17 cellular contexts compared by ENCODE assay signal in the genomic region with DNA sequence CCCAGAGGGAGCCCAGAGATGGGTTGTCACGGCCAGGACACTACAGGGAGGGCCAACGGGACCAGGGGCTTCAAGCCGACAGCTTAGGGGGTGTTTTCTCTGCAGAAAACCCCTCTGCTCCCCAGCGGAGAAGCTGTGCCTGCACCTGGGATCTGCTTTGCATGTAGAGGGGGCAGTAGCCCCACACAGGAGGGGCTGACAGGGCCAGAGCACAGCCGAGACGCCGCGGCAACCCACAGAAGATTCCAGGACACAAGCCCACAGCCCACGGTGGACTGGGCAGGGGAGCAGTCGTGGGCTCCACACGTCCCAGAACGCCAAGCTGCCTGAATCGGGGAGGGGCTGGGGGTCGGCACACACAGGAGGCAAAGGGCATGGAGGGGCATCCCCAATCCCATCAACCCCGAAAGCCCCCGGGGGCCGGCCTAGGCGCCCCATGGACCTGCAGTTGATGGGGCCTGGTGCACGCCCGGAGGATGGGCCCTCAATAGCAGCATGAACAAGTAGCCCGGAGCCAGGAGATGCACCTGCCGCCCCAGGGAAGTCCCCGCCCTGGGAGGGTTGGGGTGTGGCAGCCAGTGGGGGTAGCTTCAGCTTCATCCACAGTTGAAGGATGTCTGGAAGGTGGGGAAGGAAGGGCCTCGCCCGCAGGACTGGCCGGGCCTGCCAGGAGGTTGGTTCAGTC. TPM values are rescaled to one million over a fixed set of nuclear protein-coding genes. Genes with fewer than 3 reads are reported as not detected.
DNase-seq lines count a peak whose midpoint lies in the region; ATAC-seq and TF ChIP-seq lines count a peak whose summit lies in the region.
"Had no signal": no experiment of that assay in that cellular context is flagged by ENCODE, and none has a peak within 500 bp of the region (broad histone marks: within the 10 kb centered on the region; RNA-seq: fewer than 3 reads in every experiment).

No MANE protein-coding gene starts in this region.

- peak overlapping the region; percentile 81 for H3K9ac ChIP-seq in BLaER1

- TF ChIP-seq CTCF in HEK293 (tag by site-specific recombination; IDR thresholded peaks at IDR 0.05) (no peak), sigmoid colon (IDR thresholded peaks at IDR 0.05) (no peak), foreskin keratinocyte (conservative IDR thresholded peaks at IDR 0.05) (no peak)

- no peaks in the 10 kb centered on the region for H4K20me1 ChIP-seq in BLaER1

- WGBS in sigmoid colon, 2 donors: 53 to 79% methylated on average over 26 of the region's 26 CpGs

- H3K4me3 ChIP-seq in BLaER1 (no peak overlapping the region), HEK293 (ENCODE audit: low read depth, low read length) (no peak overlapping the region), sigmoid colon (no peak overlapping the region)

- H3K9me3 ChIP-seq in BLaER1 (no peaks in the 10 kb centered on the region), HEK293 (ENCODE audit: control insufficient read depth, insufficient read depth, low read depth, low read length) (no peaks in the 10 kb centered on the region), sigmoid colon (no peaks in the 10 kb centered on the region)

- TF ChIP-seq POLR2A in sigmoid colon (IDR thresholded peaks at IDR 0.05): no peak

- H3K4me2 ChIP-seq in BLaER1: peak overlapping the region; percentile 84

- H3K27me3 ChIP-seq in BLaER1: no peaks in the 10 kb centered on the region
- peaks cover 0 to 33% (median 0%) of the 10 kb centered on the region in 3 donors for H3K27me3 ChIP-seq in sigmoid colon
- peaks cover 5% of the 10 kb centered on the region for H3K27me3 ChIP-seq in foreskin keratinocyte

- POLR2A ChIA-PET in HEK293 (lab: Yijun Ruan, JAX): no interaction called here

- no peak for ATAC-seq in GM21423 (IDR thresholded peaks at IDR 0.05; ENCODE audit: unreplicated experiment)
- ATAC-seq in foreskin keratinocyte: no peak
- ATAC-seq: CD8-positive, alpha-beta T cell; HepG2 had no signal

- TF ChIP-seq EP300 in sigmoid colon (IDR thresholded peaks at IDR 0.05): no peak

- H3K27ac ChIP-seq in BLaER1: peak overlapping the region; percentile 97
- no peak overlapping the region for H3K27ac ChIP-seq in HEK293 (ENCODE audit: extremely low read depth, low read depth, low read length)
- no peak overlapping the region for H3K27ac ChIP-seq in sigmoid colon
- no peak overlapping the region for H3K27ac ChIP-seq in foreskin keratinocyte

- CTCF ChIA-PET in HEK293 (lab: Yijun Ruan, JAX): interaction anchor here (0.7 to 0.8 kb wide), 2 partner anchors 71 to 557 kb away, joined by 3 to 5 read pairs; no protein-coding TSS in a partner anchor

- peak; percentile 40 for DNase-seq in NCI-H748 (lab: John Stamatoyannopoulos, UW; ENCODE audit: unreplicated experiment)
- DNase-seq in NCI-H748 treated with DMSO at 0.1 percent for 48 hours (lab: John Stamatoyannopoulos, UW): no peak
- DNase-seq in sigmoid colon: peak; percentile 53
- no peak for DNase-seq in DMS 273 (lab: John Stamatoyannopoulos, UW; ENCODE audit: unreplicated experiment)
- DNase-seq in foreskin keratinocyte: no peak
- DNase-seq: 8988T; ACHN; CD8-positive, alpha-beta T cell; DMS 273 treated with DMSO at 0.1 percent for 48 hours; HCEC 1CT had no signal

- H3K36me3 ChIP-seq in BLaER1 (no peaks in the 10 kb centered on the region), HEK293 (ENCODE audit: control insufficient read depth in 2 of 2, insufficient read depth in 1 of 2, low read length in 2 of 2) (no peaks in the 10 kb centered on the region), sigmoid colon (no peaks in the 10 kb centered on the region)

- intact Hi-C loops in sigmoid colon (cut with DNase I): no loop called here

- H3K4me1 ChIP-seq in BLaER1 (peaks cover 71% of the 10 kb centered on the region), HEK293 (ENCODE audit: control insufficient read depth, insufficient read depth, low read length) (peaks cover 7% of the 10 kb centered on the region; the same call in 1 of the 2 replicates), sigmoid colon (peaks cover 0 to 3% (median 2%) of the 10 kb centered on the region in 4 donors), foreskin keratinocyte (no peaks in the 10 kb centered on the region)

TF ChIP-seq in HEK293, 187 proteins besides CTCF, POLR2A, EP300 and RAD21:
- no peak for TF ChIP-seq OVOL3 (tag by site-specific recombination; IDR thresholded peaks at IDR 0.05)
- TF ChIP-seq KLF1 (tag by site-specific recombination; IDR thresholded peaks at IDR 0.05): peak; percentile 94

RNA-seq across cellular contexts. Expression of gene TMEM179, which starts 30.5 kb away (rescaled TPM):
- 1 to 10 TPM; 1.4 to 5.4 (median 2.8) TPM for total RNA-seq in sigmoid colon
- 1 to 10 TPM in 1 of 3 donors, not detected in 2; 4.2 TPM for polyA plus RNA-seq in sigmoid colon
- total RNA-seq in foreskin keratinocyte: not detected in 2 replicates
- not detected in 2 replicates for polyA plus RNA-seq in foreskin keratinocyte
- total RNA-seq: CD8-positive, alpha-beta T cell; G401; HepG2 had no signal
- polyA plus RNA-seq: CD14-positive monocyte, HepG2 had no signal

RNA-seq across cellular contexts. Expression of gene INF2, which starts 54.4 kb away (rescaled TPM):
- 10 to 100 TPM; 26.3 to 67.0 (median 30.3) TPM for total RNA-seq in sigmoid colon
- polyA plus RNA-seq in sigmoid colon: 100 to 1,000 TPM; 127 to 169 (median 130) TPM
- 82.1 and 94.5 TPM in 2 replicates for total RNA-seq in foreskin keratinocyte
- 88.3 and 101 TPM in 2 replicates for polyA plus RNA-seq in foreskin keratinocyte

RNA-seq across cellular contexts. Expression of gene C14orf180, which starts 55.5 kb away (rescaled TPM):
- 1 to 10 TPM in 1 of 4 donors, under 1 TPM in 2, not detected in 1; 0.16 to 5.0 (median 0.55) TPM for total RNA-seq in sigmoid colon
- 1 to 10 TPM in 1 of 3 donors, under 1 TPM in 2; 0.46 to 1.6 (median 0.60) TPM for polyA plus RNA-seq in sigmoid colon
- not detected in 2 replicates for total RNA-seq in foreskin keratinocyte
- polyA plus RNA-seq in foreskin keratinocyte: not detected in 2 replicates
- total RNA-seq: CD8-positive, alpha-beta T cell; G401; H1; HepG2 had no signal
- polyA plus RNA-seq: CD14-positive monocyte, H1, HepG2 had no signal

Comparison
In these comparisons a context has a peak if more than half of its experiments do, and no peak if none do; other contexts are left out.
1. DNase-seq: peak in NCI-H748 (single experiment) and sigmoid colon (single experiment); none in NCI-H748 treated with DMSO at 0.1 percent for 48 hours (single experiment), DMS 273 (single experiment) and foreskin keratinocyte (0 of 2).